In genomic region chr12:89469361-89469760, GRCh38 we compare ENCODE assay signal across 8 cellular contexts. TPM values are rescaled to one million over a fixed set of nuclear protein-coding genes. Genes with fewer than 3 reads are reported as not detected.
DNase-seq lines count a peak whose midpoint lies in the region; ATAC-seq and TF ChIP-seq lines count a peak whose summit lies in the region.

No MANE protein-coding gene starts in this region.

- no peak for TF ChIP-seq POLR2A in suprapubic skin (IDR thresholded peaks at IDR 0.05)

- H3K4me2 ChIP-seq in MM.1S (ENCODE audit: low read depth, low read length) (peak overlapping the region; percentile 85), fibroblast of lung (ENCODE audit: extremely low read depth, insufficient read depth, low read length) (no peak overlapping the region)

- H3F3A ChIP-seq in MM.1S (ENCODE audit: insufficient read depth, low read length): peaks cover 34% of the 10 kb centered on the region

- H4K20me1 ChIP-seq in MM.1S (ENCODE audit: insufficient read depth, low read length): no peaks in the 10 kb centered on the region
- no peaks in the 10 kb centered on the region for H4K20me1 ChIP-seq in fibroblast of lung (ENCODE audit: control insufficient read depth, extremely low read depth, insufficient read depth, low read length)

- H3K4me1 ChIP-seq in MM.1S (ENCODE audit: low read length) (peaks cover 61% of the 10 kb centered on the region), fibroblast of lung (ENCODE audit: control insufficient read depth, extremely low read depth, insufficient read depth, low read length) (peaks cover 2% of the 10 kb centered on the region), suprapubic skin (no peaks in the 10 kb centered on the region)

- no peak for TF ChIP-seq CTCF in MM.1S (IDR thresholded peaks at IDR 0.05; ENCODE audit: low read length)
- TF ChIP-seq CTCF in fibroblast of lung (conservative IDR thresholded peaks at IDR 0.05 in 1 of 2, IDR thresholded peaks at IDR 0.05 in 1 of 2; ENCODE audit: low read depth in 1 of 2, low read length in 2 of 2): no peak
- TF ChIP-seq CTCF in suprapubic skin (IDR thresholded peaks at IDR 0.05): no peak
- no peak for TF ChIP-seq CTCF in omental fat pad (IDR thresholded peaks at IDR 0.05)

- intact Hi-C loops in left cardiac atrium (cut with DNase I): no loop called here

- no peaks in the 10 kb centered on the region for H3K9me2 ChIP-seq in MM.1S (replicated peaks; ENCODE audit: insufficient read depth, low read length)

- H3K27me3 ChIP-seq in MM.1S (replicated peaks; ENCODE audit: insufficient read depth, low read length) (no peaks in the 10 kb centered on the region), fibroblast of lung (ENCODE audit: control insufficient read depth, insufficient read depth, low read length) (no peaks in the 10 kb centered on the region), suprapubic skin (no peaks in the 10 kb centered on the region)

- peak overlapping the region; percentile 49; the same call in 1 of the 2 replicates for H3K9ac ChIP-seq in MM.1S (ENCODE audit: low read length)
- H3K9ac ChIP-seq in fibroblast of lung (ENCODE audit: insufficient read depth, low read length): no peak overlapping the region

- no peaks in the 10 kb centered on the region for H3K9me3 ChIP-seq in MM.1S (replicated peaks; ENCODE audit: insufficient read depth, low read length)
- no peaks in the 10 kb centered on the region for H3K9me3 ChIP-seq in fibroblast of lung (ENCODE audit: control insufficient read depth, insufficient read depth, low read depth, low read length)
- no peaks in the 10 kb centered on the region for H3K9me3 ChIP-seq in suprapubic skin

- H3K4me3 ChIP-seq in MM.1S (ENCODE audit: low read length): peak overlapping the region; percentile 32
- H3K4me3 ChIP-seq in fibroblast of lung (replicated peaks in 1 of 4; ENCODE audit: control extremely low read depth in 1 of 4, insufficient read depth in 1 of 4, low read depth in 3 of 4, low read length in 4 of 4): no peak overlapping the region
- H3K4me3 ChIP-seq in suprapubic skin: no peak overlapping the region

- peaks cover 13% of the 10 kb centered on the region; the same call in 1 of the 2 replicates for H3K79me2 ChIP-seq in MM.1S (ENCODE audit: low read length)
- no peaks in the 10 kb centered on the region for H3K79me2 ChIP-seq in fibroblast of lung (ENCODE audit: control insufficient read depth, insufficient read depth, low read length)

- 74% methylated on average over 3 of the region's 3 CpGs for WGBS in suprapubic skin

- peak overlapping the region; percentile 17; the same call in 1 of the 2 replicates for H2AFZ ChIP-seq in MM.1S (ENCODE audit: low read length)
- no peak overlapping the region for H2AFZ ChIP-seq in fibroblast of lung (ENCODE audit: low read length)

- DNase-seq in MM.1S (peak; percentile 50), fibroblast of lung (ENCODE audit: low read depth in 2 of 2) (peak; percentile 47 to 68), CD1c-positive myeloid dendritic cell (ENCODE audit: extremely low spot score) (no peak), suprapubic skin (ENCODE audit: low spot score in 2 of 2) (no peak), left cardiac atrium (no peak), omental fat pad (ENCODE audit: low spot score) (no peak)

- H3K27ac ChIP-seq in MM.1S (ENCODE audit: low read length) (peak overlapping the region; percentile 78), fibroblast of lung (ENCODE audit: insufficient read depth, low read length) (no peak overlapping the region), suprapubic skin (no peak overlapping the region)

- ATAC-seq in GM18499 (IDR thresholded peaks at IDR 0.05; ENCODE audit: insufficient read depth, unreplicated experiment) (peak; percentile 52), GM21825 (IDR thresholded peaks at IDR 0.05; ENCODE audit: unreplicated experiment) (peak; percentile 73), left cardiac atrium (no peak), omental fat pad (ENCODE audit: low FRiP score) (no peak)

- no peaks in the 10 kb centered on the region for H3K36me3 ChIP-seq in MM.1S (replicated peaks; ENCODE audit: insufficient read depth, low read length)
- no peaks in the 10 kb centered on the region for H3K36me3 ChIP-seq in fibroblast of lung (ENCODE audit: control insufficient read depth, insufficient read depth, low read length)
- no peaks in the 10 kb centered on the region for H3K36me3 ChIP-seq in suprapubic skin

- no peak for TF ChIP-seq EP300 in suprapubic skin (IDR thresholded peaks at IDR 0.05)

RNA-seq across cellular contexts. Expression of gene GALNT4, which starts 55.2 kb away (rescaled TPM):
- 10.8 and 16.0 TPM in 2 replicates for total RNA-seq in fibroblast of lung
- polyA plus RNA-seq in fibroblast of lung: 7.0 and 9.1 TPM in 2 replicates
- 5.1 and 6.9 TPM in 2 replicates for polyA plus RNA-seq in fibroblast of lung (2012)
- polyA minus RNA-seq in fibroblast of lung (ENCODE audit: low replicate concordance): 1.3 TPM in 2 replicates
- total RNA-seq in suprapubic skin: 1 to 10 TPM; 3.9 to 5.6 (median 4.9) TPM
- 1 to 10 TPM; 4.2 to 4.3 TPM for total RNA-seq in left cardiac atrium
- 10 to 100 TPM in 2 of 4 donors, 1 to 10 TPM in 2; 7.5 to 16.6 (median 9.8) TPM for total RNA-seq in omental fat pad

RNA-seq across cellular contexts. Expression of gene POC1B, which starts 56.5 kb away (rescaled TPM):
- total RNA-seq in fibroblast of lung (16.7 and 18.0 TPM in 2 replicates), suprapubic skin (10 to 100 TPM; 11.3 to 28.2 (median 13.4) TPM), left cardiac atrium (10 to 100 TPM in 1 of 2 donors, 1 to 10 TPM in 1; 8.0 to 10.8 TPM), omental fat pad (10 to 100 TPM; 17.9 to 34.8 (median 23.6) TPM)
- 9.7 and 10.2 TPM in 2 replicates for polyA plus RNA-seq in fibroblast of lung
- polyA plus RNA-seq in fibroblast of lung (2012): 5.3 and 6.0 TPM in 2 replicates
- polyA minus RNA-seq in fibroblast of lung (ENCODE audit: low replicate concordance): 1.3 and 13.4 TPM in 2 replicates

Comparison
In these comparisons a context has a peak if more than half of its experiments do, and no peak if none do; other contexts are left out.
1. ATAC-seq: peak in GM18499 (single experiment) and GM21825 (single experiment); none in left cardiac atrium (0 of 2) and omental fat pad (single experiment).
2. DNase-seq: peak in MM.1S (single experiment) and fibroblast of lung (2 of 2); none in CD1c-positive myeloid dendritic cell (single experiment), suprapubic skin (0 of 2), left cardiac atrium (single experiment) and omental fat pad (single experiment).